Comparison of ENCODE assay signal across 15 cellular contexts in genomic region chr13:111656439-111656838, GRCh38.
DNase-seq lines count a peak whose midpoint lies in the region; ATAC-seq and TF ChIP-seq lines count a peak whose summit lies in the region.
"Had no signal": no experiment of that assay in that cellular context is flagged by ENCODE, and none has a peak within 500 bp of the region (broad histone marks: within the 10 kb centered on the region; RNA-seq: fewer than 3 reads in every experiment).

No MANE protein-coding gene starts in this region.

- peaks cover 48% of the 10 kb centered on the region for H3K27me3 Mint-ChIP-seq in H9 (ENCODE audit: low read depth)
- peaks cover 43% of the 10 kb centered on the region for H3K27me3 Mint-ChIP-seq in type B pancreatic cell
- H3K27me3 Mint-ChIP-seq in progenitor cell of endocrine pancreas: peaks cover 81% of the 10 kb centered on the region
- peaks cover 6% of the 10 kb centered on the region for H3K27me3 Mint-ChIP-seq in activated CD4-positive, alpha-beta memory T cell treated with anti-CD3 and anti-CD28 coated beads for 36 hours

- H3K27me3 ChIP-seq in BLaER1 treated with 17β-estradiol and CSF1 and Interleukin-3, amounts not matched to agents 10 nM and 100 nM: no peaks in the 10 kb centered on the region
- no peaks in the 10 kb centered on the region; the same call in 1 of the 2 replicates for H3K27me3 ChIP-seq in H9 (ENCODE audit: insufficient read depth, low read length)

- H3K18ac ChIP-seq in H9 (ENCODE audit: insufficient read length, low read depth, low read length): no peak overlapping the region

- no peaks in the 10 kb centered on the region for H3K79me1 ChIP-seq in H9 (ENCODE audit: insufficient read depth, low read depth, low read length, poor library complexity, severe bottlenecking)

- peak; percentile 3 for DNase-seq in H9
- DNase-seq in type B pancreatic cell (ENCODE audit: extremely low spot score, unreplicated experiment): peak; percentile 32
- DNase-seq in progenitor cell of endocrine pancreas (ENCODE audit: low spot score, unreplicated experiment): no peak
- DNase-seq in activated CD4-positive, alpha-beta memory T cell treated with anti-CD3 and anti-CD28 coated beads for 36 hours: no peak
- DNase-seq: C1 segment of cervical spinal cord; CD4-positive, alpha-beta memory T cell; COR-L47; DMS153; DND-41; GM23248; H7 had no signal

- H3K4me1 Mint-ChIP-seq in H9 (peaks cover 24 to 27% of the 10 kb centered on the region in 2 experiments), type B pancreatic cell (ENCODE audit: unreplicated experiment) (peaks cover 13% of the 10 kb centered on the region), progenitor cell of endocrine pancreas (ENCODE audit: low read depth) (peaks cover 18% of the 10 kb centered on the region)
- H3K4me1 Mint-ChIP-seq in activated CD4-positive, alpha-beta memory T cell treated with anti-CD3 and anti-CD28 coated beads for 36 hours (ENCODE audit: low read depth): no peaks in the 10 kb centered on the region
- H3K4me1 Mint-ChIP-seq: B cell; CD4-positive, alpha-beta memory T cell had no signal

- no peak overlapping the region for H2BK20ac ChIP-seq in H9 (ENCODE audit: low read depth, low read length, poor library complexity, severe bottlenecking)

- H3K27ac ChIP-seq in BLaER1 treated with 17β-estradiol and CSF1 and Interleukin-3, amounts not matched to agents 10 nM and 100 nM: no peak overlapping the region
- no peak overlapping the region for H3K27ac ChIP-seq in H9 (ENCODE audit: insufficient read length, low read depth, low read length)
- H3K27ac ChIP-seq: GM23248 had no signal

- no peaks in the 10 kb centered on the region for H3K23me2 ChIP-seq in H9 (ENCODE audit: insufficient read length, low read depth, low read length, poor library complexity, severe bottlenecking)

- H2BK5ac ChIP-seq in H9 (ENCODE audit: insufficient read length, low read length): no peak overlapping the region

- peak overlapping the region; percentile 66 to 82 (median 76); a peak in 18 of 22 replicates for H3K4me2 ChIP-seq in BLaER1 treated with 17β-estradiol and CSF1 and Interleukin-3, amounts not matched to agents 10 nM and 100 nM
- no peak overlapping the region for H3K4me2 ChIP-seq in H9 (ENCODE audit: insufficient read depth, insufficient read length, low read length)

- no peak overlapping the region for H3K23ac ChIP-seq in H9 (ENCODE audit: insufficient read length, low read depth, low read length)

- no peak overlapping the region for H3K9ac ChIP-seq in BLaER1 treated with 17β-estradiol and CSF1 and Interleukin-3, amounts not matched to agents 10 nM and 100 nM
- no peak overlapping the region for H3K9ac ChIP-seq in H9 (ENCODE audit: extremely low read depth, insufficient read length, low read length)
- H3K9ac ChIP-seq: GM23248 had no signal

- H3K36me3 ChIP-seq in BLaER1 treated with 17β-estradiol and CSF1 and Interleukin-3, amounts not matched to agents 10 nM and 100 nM: no peaks in the 10 kb centered on the region

- H4K5ac ChIP-seq in H9 (ENCODE audit: insufficient read length, low read depth, low read length): no peak overlapping the region

- no peak overlapping the region for H3K4ac ChIP-seq in H9 (ENCODE audit: low read depth, low read length)

- H3K4me1 ChIP-seq in BLaER1 treated with 17β-estradiol and CSF1 and Interleukin-3, amounts not matched to agents 10 nM and 100 nM: peaks cover 31 to 48% (median 40%) of the 10 kb centered on the region in 10 experiments
- peaks cover 4% of the 10 kb centered on the region for H3K4me1 ChIP-seq in H9 (ENCODE audit: insufficient read depth, low read length)

- no peaks in the 10 kb centered on the region for H3K79me2 ChIP-seq in H9 (ENCODE audit: insufficient read depth, low read length)

- no peaks in the 10 kb centered on the region for H4K20me1 ChIP-seq in BLaER1 treated with 17β-estradiol and CSF1 and Interleukin-3, amounts not matched to agents 10 nM and 100 nM
- H4K20me1 ChIP-seq in H9 (ENCODE audit: control insufficient read depth, insufficient read depth, insufficient read length): no peaks in the 10 kb centered on the region

- no peak overlapping the region for H2AK5ac ChIP-seq in H9 (ENCODE audit: insufficient read length, low read length)

- intact Hi-C loops in activated CD4-positive, alpha-beta memory T cell treated with anti-CD3 and anti-CD28 coated beads for 36 hours (cut with micrococcal nuclease): no loop called here

- TF ChIP-seq CTCF in H9 (conservative IDR thresholded peaks at IDR 0.05): no peak
- TF ChIP-seq CTCF in type B pancreatic cell (conservative IDR thresholded peaks at IDR 0.05): no peak
- no peak for TF ChIP-seq CTCF in progenitor cell of endocrine pancreas (IDR thresholded peaks at IDR 0.05; ENCODE audit: unreplicated experiment)

- no peak overlapping the region for H2BK12ac ChIP-seq in H9 (ENCODE audit: insufficient read length, low read depth, low read length)

- H3K4me3 Mint-ChIP-seq in H9 (no peak overlapping the region), type B pancreatic cell (no peak overlapping the region), progenitor cell of endocrine pancreas (ENCODE audit: low read depth) (no peak overlapping the region)
- H3K4me3 Mint-ChIP-seq in activated CD4-positive, alpha-beta memory T cell treated with anti-CD3 and anti-CD28 coated beads for 36 hours: no peak overlapping the region
- H3K4me3 Mint-ChIP-seq: B cell; CD4-positive, alpha-beta memory T cell had no signal

- no peak overlapping the region for H3K4me3 ChIP-seq in BLaER1 treated with 17β-estradiol and CSF1 and Interleukin-3, amounts not matched to agents 10 nM and 100 nM
- H3K4me3 ChIP-seq: GM23248 had no signal

- no peak overlapping the region for H4K8ac ChIP-seq in H9 (replicated peaks; ENCODE audit: insufficient read length, low read depth, low read length)

- no peaks in the 10 kb centered on the region for H3K9me3 ChIP-seq in BLaER1 treated with 17β-estradiol and CSF1 and Interleukin-3, amounts not matched to agents 10 nM and 100 nM (replicated peaks in 1 of 11)
- no peaks in the 10 kb centered on the region for H3K9me3 ChIP-seq in H9 (ENCODE audit: control insufficient read depth, low read depth, low read length)

- WGBS in H9 (ENCODE audit: extremely low coverage, insufficient read length, low lambda C conversion rate): no CpG with 5 or more reads among the region's 19 CpGs

- no peak overlapping the region for H3T11ph ChIP-seq in H9 (ENCODE audit: low read length)

- no peak overlapping the region for H2BK15ac ChIP-seq in H9 (ENCODE audit: low read depth, low read length)

- H3K27ac Mint-ChIP-seq in H9 (no peak overlapping the region), type B pancreatic cell (no peak overlapping the region), progenitor cell of endocrine pancreas (no peak overlapping the region)
- no peak overlapping the region for H3K27ac Mint-ChIP-seq in activated CD4-positive, alpha-beta memory T cell treated with anti-CD3 and anti-CD28 coated beads for 36 hours
- H3K27ac Mint-ChIP-seq: B cell; CD4-positive, alpha-beta memory T cell had no signal

- no peak overlapping the region for H2AFZ ChIP-seq in H9 (ENCODE audit: low read length)
- H2AFZ ChIP-seq: GM23248 had no signal

- POLR2A ChIA-PET in activated CD4-positive, alpha-beta memory T cell treated with anti-CD3 and anti-CD28 coated beads for 36 hours (lab: Charles Lee): no interaction called here

- H3K14ac ChIP-seq in H9 (ENCODE audit: insufficient read depth, low read length): no peak overlapping the region

- CTCF ChIA-PET in activated CD4-positive, alpha-beta memory T cell treated with anti-CD3 and anti-CD28 coated beads for 36 hours (lab: Charles Lee): no interaction called here

- H3K36me3 Mint-ChIP-seq in H9 (ENCODE audit: insufficient read depth in 1 of 3, low read depth in 3 of 3): no peaks in the 10 kb centered on the region; a peak in 1 of 7 replicates
- H3K36me3 Mint-ChIP-seq in type B pancreatic cell: no peaks in the 10 kb centered on the region
- no peaks in the 10 kb centered on the region for H3K36me3 Mint-ChIP-seq in progenitor cell of endocrine pancreas (ENCODE audit: insufficient read depth)
- H3K36me3 Mint-ChIP-seq in activated CD4-positive, alpha-beta memory T cell treated with anti-CD3 and anti-CD28 coated beads for 36 hours: no peaks in the 10 kb centered on the region
- H3K36me3 Mint-ChIP-seq: CD4-positive, alpha-beta memory T cell had no signal

- no peak overlapping the region for H3K56ac ChIP-seq in H9 (ENCODE audit: insufficient read length, low read depth, low read length)

- no peaks in the 10 kb centered on the region for H3K9me3 Mint-ChIP-seq in H9
- no peaks in the 10 kb centered on the region for H3K9me3 Mint-ChIP-seq in type B pancreatic cell
- H3K9me3 Mint-ChIP-seq in progenitor cell of endocrine pancreas (ENCODE audit: low read depth): no peaks in the 10 kb centered on the region
- H3K9me3 Mint-ChIP-seq in activated CD4-positive, alpha-beta memory T cell treated with anti-CD3 and anti-CD28 coated beads for 36 hours: no peaks in the 10 kb centered on the region

- no peak for ATAC-seq in HG03520 (IDR thresholded peaks at IDR 0.05; ENCODE audit: unreplicated experiment)
- ATAC-seq: HCT116 had no signal

- no peak overlapping the region for H2BK120ac ChIP-seq in H9 (ENCODE audit: low read depth, low read length, poor library complexity, severe bottlenecking)

- H4K91ac ChIP-seq in H9 (ENCODE audit: insufficient read length, low read depth, low read length): no peak overlapping the region

Comparison
In these comparisons a context has a peak if more than half of its experiments do, and no peak if none do; other contexts are left out.
1. DNase-seq: peak in H9 (single experiment) and type B pancreatic cell (single experiment); none in progenitor cell of endocrine pancreas (single experiment) and activated CD4-positive, alpha-beta memory T cell treated with anti-CD3 and anti-CD28 coated beads for 36 hours (single experiment).